ENCODE assay signal across 27 cellular contexts in the genomic region with DNA sequence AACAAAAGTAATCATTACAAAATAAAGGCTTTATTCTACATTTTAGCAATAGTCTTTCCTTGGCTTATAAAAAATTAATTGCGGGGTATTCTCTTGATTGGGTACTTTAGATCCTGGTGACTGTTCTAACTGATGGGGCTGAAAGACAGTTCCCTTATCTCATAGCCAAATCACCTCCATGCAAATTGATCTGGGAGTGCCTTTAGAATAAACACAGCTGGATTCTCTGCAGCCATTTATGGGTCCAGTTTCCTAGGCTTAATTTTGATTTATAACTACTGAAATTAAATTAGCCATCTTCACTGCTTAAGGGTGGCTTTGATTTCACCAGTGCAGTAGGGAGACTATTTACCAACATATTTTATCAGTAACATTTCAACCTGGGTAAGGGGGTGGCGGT.
"Had no signal": no experiment of that assay in that cellular context is flagged by ENCODE, and none has a peak within 500 bp of the region (broad histone marks: within the 10 kb centered on the region; RNA-seq: fewer than 3 reads in every experiment).

No MANE protein-coding gene starts in this region.

- DNase-seq: dermis blood vessel endothelial cell; effector memory CD4-positive, alpha-beta T cell; foreskin keratinocyte; heart left ventricle; kidney; left lung; mesenchymal stem cell; midbrain; naive thymus-derived CD8-positive, alpha-beta T cell; nephron progenitor cell; nucleus accumbens; stimulated activated CD4-positive, alpha-beta T cell treated with anti-CD3 and anti-CD28 coated beads, Interleukin-12 subunit alpha, Interleukin-12 subunit beta, amount 100 ng/mL, for 4 hours; stimulated activated CD4-positive, alpha-beta T cell treated with anti-CD3 and anti-CD28 coated beads, Interleukin-1b, Interleukin-23, amount 100 ng/mL, for 48 hours; stimulated activated CD4-positive, alpha-beta T cell treated with anti-CD3 and anti-CD28 coated beads, Interleukin-4, amount 100 ng/mL, for 1 hour; stimulated activated CD8-positive, alpha-beta memory T cell treated with anti-CD3 and anti-CD28 coated beads, Interleukin-4, amount 100 ng/mL, for 48 hours; stimulated activated naive CD4-positive, alpha-beta T cell treated with Interleukin-2 at 50 U/mL for 16 hours; stomach; thyroid gland; trophoblast cell had no signal

- H3K27ac Mint-ChIP-seq: naive thymus-derived CD8-positive, alpha-beta T cell; nephron progenitor cell had no signal

- H3K79me2 ChIP-seq: hepatocyte had no signal

- H3K4me2 ChIP-seq: hepatocyte, smooth muscle cell had no signal

- H3K4me1 Mint-ChIP-seq: nephron progenitor cell had no signal

- H3K27ac ChIP-seq: esophagus muscularis mucosa, foreskin keratinocyte, gastroesophageal sphincter, heart left ventricle, hepatocyte, left lung, prostate gland, right atrium auricular region, stomach, thyroid gland, vagina had no signal

- H3K9me3 Mint-ChIP-seq: nephron progenitor cell had no signal

- H3K36me3 ChIP-seq: esophagus muscularis mucosa, gastroesophageal sphincter, heart left ventricle, left lung, prostate gland, right atrium auricular region, stomach, thyroid gland, vagina had no signal

- H3K4me3 ChIP-seq: esophagus muscularis mucosa, gastroesophageal sphincter, heart left ventricle, hepatocyte, left lung, prostate gland, right atrium auricular region, smooth muscle cell, stomach, thyroid gland, vagina had no signal

- H3K9me3 ChIP-seq: esophagus muscularis mucosa, prostate gland, right atrium auricular region, thyroid gland, vagina had no signal

- H3K27me3 ChIP-seq: esophagus muscularis mucosa, gastroesophageal sphincter, heart left ventricle, hepatocyte, left lung, right atrium auricular region, stomach, thyroid gland, vagina had no signal

- H2AFZ ChIP-seq: hepatocyte had no signal

- H3K4me1 ChIP-seq: esophagus muscularis mucosa, foreskin keratinocyte, gastroesophageal sphincter, heart left ventricle, left lung, prostate gland, right atrium auricular region, stomach, thyroid gland, vagina had no signal

- H3K36me3 Mint-ChIP-seq: naive thymus-derived CD8-positive, alpha-beta T cell had no signal

- H3K4me3 Mint-ChIP-seq: naive thymus-derived CD8-positive, alpha-beta T cell; nephron progenitor cell had no signal

- ATAC-seq: foreskin keratinocyte; gastroesophageal sphincter; heart left ventricle; left lung; naive thymus-derived CD8-positive, alpha-beta T cell; sciatic nerve had no signal
